In the genomic region with DNA sequence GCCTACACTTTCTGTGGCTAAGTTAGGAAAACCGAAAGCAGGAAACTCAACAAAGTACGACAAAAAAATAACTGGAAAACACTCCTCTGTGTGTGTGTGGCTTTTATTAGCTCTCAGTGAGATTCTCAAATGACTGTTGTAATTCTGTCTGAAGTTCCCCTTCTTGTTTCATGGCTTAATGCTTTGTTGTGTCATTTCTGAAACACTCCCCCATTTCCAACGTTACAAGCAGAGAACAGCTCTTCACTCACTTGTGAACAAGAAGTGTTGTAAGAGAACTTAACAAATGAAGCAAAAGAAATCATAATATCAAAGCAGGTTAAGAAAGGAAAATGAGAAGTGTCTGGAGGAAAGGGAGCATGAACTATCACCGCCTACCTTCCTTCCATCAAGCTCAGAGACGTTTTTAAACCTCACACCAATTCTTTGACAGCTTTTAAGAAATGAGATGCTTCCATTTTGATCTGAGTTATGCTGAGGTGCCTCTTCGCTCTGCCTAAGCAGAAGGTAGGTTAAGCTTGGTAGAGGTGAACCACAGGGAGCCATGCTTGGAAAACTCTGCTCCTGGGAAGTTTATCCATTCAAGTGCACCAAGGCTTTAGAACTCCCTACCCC, we compare ENCODE assay signal across 12 cellular contexts. TPM values are rescaled to one million over a fixed set of nuclear protein-coding genes. Genes with fewer than 3 reads are reported as not detected.
DNase-seq lines count a peak whose midpoint lies in the region; ATAC-seq and TF ChIP-seq lines count a peak whose summit lies in the region.
"Had no signal": no experiment of that assay in that cellular context is flagged by ENCODE, and none has a peak within 500 bp of the region (broad histone marks: within the 10 kb centered on the region; RNA-seq: fewer than 3 reads in every experiment).

No MANE protein-coding gene starts in this region.

- no peaks in the 10 kb centered on the region for H3K9me2 ChIP-seq in PC-3 (replicated peaks; ENCODE audit: low read length)

- H3K4me3 Mint-ChIP-seq in natural killer cell treated with Interleukin-12 subunit alpha and Interleukin-12 subunit beta and Interleukin-15 and Interleukin-18, amount 100 ng/mL, for 72 hours = no peak overlapping the region
- no peak overlapping the region for H3K4me3 Mint-ChIP-seq in T-cell

- no peaks in the 10 kb centered on the region for H3K79me2 ChIP-seq in PC-3 (ENCODE audit: low read length)

- peak overlapping the region in 10 of 11 experiments; percentile 6 to 57 (median 43); a peak in 14 of 22 replicates for H3K9ac ChIP-seq in BLaER1 treated with 17β-estradiol and CSF1 and Interleukin-3, amounts not matched to agents 10 nM and 100 nM
- H3K9ac ChIP-seq in PC-3 (ENCODE audit: low read length) = no peak overlapping the region

- POLR2A ChIA-PET in PC-3 (lab: Charles Lee; ENCODE audit: unreplicated experiment) = no interaction called here
- POLR2A ChIA-PET in T-cell (lab: Charles Lee) = interaction anchor here in 1 of 2 donors (0.5 kb wide), 1 partner anchor 201 kb away, joined by 7 read pairs; no protein-coding TSS in a partner anchor

- H3K27ac Mint-ChIP-seq in natural killer cell treated with Interleukin-12 subunit alpha and Interleukin-12 subunit beta and Interleukin-15 and Interleukin-18, amount 100 ng/mL, for 72 hours = no peak overlapping the region
- H3K27ac Mint-ChIP-seq in T-cell = peak overlapping the region in 1 of 2 donors; percentile 4

- DNase-seq in PC-3 (no peak), NK-92 (lab: John Stamatoyannopoulos, UW; ENCODE audit: unreplicated experiment) (no peak), T-cell (no peak)
- no peak for DNase-seq in natural killer cell treated with Interleukin-12 subunit alpha and Interleukin-12 subunit beta and Interleukin-15 and Interleukin-18, amount 100 ng/mL, for 72 hours (ENCODE audit: low spot score)
- DNase-seq: NCI-H510A had no signal

- peak overlapping the region in 1 of 10 experiments; percentile 2; a peak in 1 of 20 replicates for H3K4me3 ChIP-seq in BLaER1 treated with 17β-estradiol and CSF1 and Interleukin-3, amounts not matched to agents 10 nM and 100 nM
- H3K4me3 ChIP-seq in PC-3 (ENCODE audit: low read length) = no peak overlapping the region
- H3K4me3 ChIP-seq: tibial nerve had no signal

- no peaks in the 10 kb centered on the region for H3K36me3 Mint-ChIP-seq in natural killer cell treated with Interleukin-12 subunit alpha and Interleukin-12 subunit beta and Interleukin-15 and Interleukin-18, amount 100 ng/mL, for 72 hours
- H3K36me3 Mint-ChIP-seq in T-cell = no peaks in the 10 kb centered on the region

- H3F3A ChIP-seq in PC-3 (ENCODE audit: low read length, unreplicated experiment) = no peaks in the 10 kb centered on the region

- no peaks in the 10 kb centered on the region for H3K4me1 Mint-ChIP-seq in natural killer cell treated with Interleukin-12 subunit alpha and Interleukin-12 subunit beta and Interleukin-15 and Interleukin-18, amount 100 ng/mL, for 72 hours (ENCODE audit: low read depth in 2 of 2)
- peaks cover 0 to 3% (median under 1%) of the 10 kb centered on the region in 3 donors for H3K4me1 Mint-ChIP-seq in T-cell

- peak overlapping the region; percentile 25 to 80 (median 69) for H3K4me2 ChIP-seq in BLaER1 treated with 17β-estradiol and CSF1 and Interleukin-3, amounts not matched to agents 10 nM and 100 nM
- H3K4me2 ChIP-seq in PC-3 (ENCODE audit: low read length) = no peak overlapping the region

- no peaks in the 10 kb centered on the region for H3K9me3 Mint-ChIP-seq in natural killer cell treated with Interleukin-12 subunit alpha and Interleukin-12 subunit beta and Interleukin-15 and Interleukin-18, amount 100 ng/mL, for 72 hours
- H3K9me3 Mint-ChIP-seq in T-cell = no peaks in the 10 kb centered on the region

- H3K27me3 Mint-ChIP-seq in natural killer cell treated with Interleukin-12 subunit alpha and Interleukin-12 subunit beta and Interleukin-15 and Interleukin-18, amount 100 ng/mL, for 72 hours = peaks cover 24 to 25% of the 10 kb centered on the region in 2 donors
- peaks cover 15 to 17% of the 10 kb centered on the region in 2 donors for H3K27me3 Mint-ChIP-seq in T-cell

- no peaks in the 10 kb centered on the region for H4K20me1 ChIP-seq in BLaER1 treated with 17β-estradiol and CSF1 and Interleukin-3, amounts not matched to agents 10 nM and 100 nM
- H4K20me1 ChIP-seq in PC-3 (ENCODE audit: low read length) = no peaks in the 10 kb centered on the region

- no TSS peak for BruUV-seq in PC-3 (replicated peaks; lab: Mats Ljungman, UMichigan)

- CTCF ChIA-PET in PC-3 (lab: Charles Lee) = no interaction called here
- CTCF ChIA-PET in T-cell (lab: Charles Lee) = no interaction called here

- no peak for TF ChIP-seq CTCF in PC-3 (conservative IDR thresholded peaks at IDR 0.05; ENCODE audit: low read depth, low read length)

- ATAC-seq in GM19035 (IDR thresholded peaks at IDR 0.05; ENCODE audit: unreplicated experiment) (peak; percentile 65), HG03025 (IDR thresholded peaks at IDR 0.05; ENCODE audit: low FRiP score, unreplicated experiment) (peak; percentile 61), PC-3 (no peak), HG02970 (IDR thresholded peaks at IDR 0.05; ENCODE audit: low FRiP score, unreplicated experiment) (no peak), T-cell (replicated peaks in 1 of 4) (no peak)
- ATAC-seq in natural killer cell treated with Interleukin-12 subunit alpha and Interleukin-12 subunit beta and Interleukin-15 and Interleukin-18, amount 100 ng/mL, for 72 hours = no peak

- intact Hi-C loops in PC-3 (cut with micrococcal nuclease) = no loop called here

- H3K36me3 ChIP-seq in BLaER1 treated with 17β-estradiol and CSF1 and Interleukin-3, amounts not matched to agents 10 nM and 100 nM = no peaks in the 10 kb centered on the region
- no peaks in the 10 kb centered on the region for H3K36me3 ChIP-seq in PC-3 (ENCODE audit: low read depth, low read length)
- H3K36me3 ChIP-seq: tibial nerve had no signal

- peak overlapping the region; percentile 58 to 75 (median 67); a peak in 21 of 22 replicates for H3K27ac ChIP-seq in BLaER1 treated with 17β-estradiol and CSF1 and Interleukin-3, amounts not matched to agents 10 nM and 100 nM
- no peak overlapping the region for H3K27ac ChIP-seq in PC-3 (ENCODE audit: low read length)
- H3K27ac ChIP-seq: tibial nerve had no signal

- peaks cover 0 to 34% (median 23%) of the 10 kb centered on the region in 11 experiments; a peak in 19 of 22 replicates for H3K9me3 ChIP-seq in BLaER1 treated with 17β-estradiol and CSF1 and Interleukin-3, amounts not matched to agents 10 nM and 100 nM (replicated peaks in 1 of 11)
- no peaks in the 10 kb centered on the region for H3K9me3 ChIP-seq in PC-3 (ENCODE audit: low read length)
- H3K9me3 ChIP-seq: tibial nerve had no signal

- peaks cover 15 to 26% (median 20%) of the 10 kb centered on the region in 10 experiments for H3K4me1 ChIP-seq in BLaER1 treated with 17β-estradiol and CSF1 and Interleukin-3, amounts not matched to agents 10 nM and 100 nM
- no peaks in the 10 kb centered on the region for H3K4me1 ChIP-seq in PC-3 (ENCODE audit: insufficient read depth, low read length)
- H3K4me1 ChIP-seq: tibial nerve had no signal

- H3K27me3 ChIP-seq in BLaER1 treated with 17β-estradiol and CSF1 and Interleukin-3, amounts not matched to agents 10 nM and 100 nM = no peaks in the 10 kb centered on the region
- H3K27me3 ChIP-seq in PC-3 (ENCODE audit: low read length) = no peaks in the 10 kb centered on the region

- 0 out of 2 replicates have a peak overlapping the region, but pooled peaks have one; percentile 0 for H2AFZ ChIP-seq in PC-3 (ENCODE audit: low read length)

RNA-seq across cellular contexts. Expression of a gene that starts 12.4 kb away (rescaled TPM):
- 29.0 and 31.8 TPM in 2 replicates for total RNA-seq in PC-3 (2014; rRNA removed)
- total RNA-seq in natural killer cell treated with Interleukin-12 subunit alpha and Interleukin-12 subunit beta and Interleukin-15 and Interleukin-18, amount 100 ng/mL, for 72 hours = 10 to 100 TPM; 51.2 to 68.9 TPM
- total RNA-seq in T-cell = 10 to 100 TPM; 95.0 to 99.9 (median 97.2) TPM

RNA-seq across cellular contexts. Expression of a gene that starts 42.9 kb away (rescaled TPM):
- not detected in 2 replicates for total RNA-seq in PC-3 (2014; rRNA removed)
- not detected for total RNA-seq in natural killer cell treated with Interleukin-12 subunit alpha and Interleukin-12 subunit beta and Interleukin-15 and Interleukin-18, amount 100 ng/mL, for 72 hours
- not detected for total RNA-seq in T-cell
- total RNA-seq: activated CD8-positive, alpha-beta memory T cell treated with anti-CD3 and anti-CD28 coated beads for 36 hours; dermis microvascular lymphatic vessel endothelial cell; tibial nerve had no signal

Comparison
In these comparisons a context has a peak if more than half of its experiments do, and no peak if none do; other contexts are left out.
1. ATAC-seq: peak in GM19035 (single experiment) and HG03025 (single experiment); none in PC-3 (single experiment), natural killer cell treated with Interleukin-12 subunit alpha and Interleukin-12 subunit beta and Interleukin-15 and Interleukin-18, amount 100 ng/mL, for 72 hours (0 of 2), HG02970 (single experiment) and T-cell (0 of 4).